In genomic region chr17:73290399-73291259, GRCh38 we compare ENCODE assay signal across 2 cellular contexts.
TF ChIP-seq lines count a peak whose summit lies in the region.

No MANE protein-coding gene starts in this region.

TF ChIP-seq in HCT116, 20 proteins besides CTCF, POLR2A, EP300 and RAD21 (continued from another document):
- TF ChIP-seq EGR1 (IDR thresholded peaks at IDR 0.05; ENCODE audit: low read depth) (no peak), SIN3A (IDR thresholded peaks at IDR 0.05; ENCODE audit: low read depth) (no peak), ELF1 (IDR thresholded peaks at IDR 0.05; ENCODE audit: borderline replicate concordance, low read depth) (no peak), REST (IDR thresholded peaks at IDR 0.05; ENCODE audit: low read depth) (no peak), ZNF274 (IDR thresholded peaks at IDR 0.05; ENCODE audit: low read depth, low read length) (no peak), TCF7L2 (IDR thresholded peaks at IDR 0.05; ENCODE audit: borderline replicate concordance, extremely low read depth, insufficient read depth, insufficient read length) (no peak)
- TF ChIP-seq, protein P1, sequence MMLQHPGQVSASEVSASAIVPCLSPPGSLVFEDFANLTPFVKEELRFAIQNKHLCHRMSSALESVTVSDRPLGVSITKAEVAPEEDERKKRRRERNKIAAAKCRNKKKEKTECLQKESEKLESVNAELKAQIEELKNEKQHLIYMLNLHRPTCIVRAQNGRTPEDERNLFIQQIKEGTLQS (IDR thresholded peaks at IDR 0.05) = no peak
TF ChIP-seq in HCT116: peak in this region for 0.

TF ChIP-seq in GM12891, 5 proteins besides CTCF, POLR2A, EP300 and RAD21 (continued from another document):
- TF ChIP-seq PAX5 (IDR thresholded peaks at IDR 0.05; ENCODE audit: insufficient read depth, low read length, severe bottlenecking) (no peak), TAF1 (IDR thresholded peaks at IDR 0.05; ENCODE audit: low read depth, low read length) (no peak), SPI1 (IDR thresholded peaks at IDR 0.05; ENCODE audit: low read depth, low read length) (no peak), POLR2AphosphoS5 (IDR thresholded peaks at IDR 0.05; ENCODE audit: low read depth, low read length) (no peak)
